In the genomic region with DNA sequence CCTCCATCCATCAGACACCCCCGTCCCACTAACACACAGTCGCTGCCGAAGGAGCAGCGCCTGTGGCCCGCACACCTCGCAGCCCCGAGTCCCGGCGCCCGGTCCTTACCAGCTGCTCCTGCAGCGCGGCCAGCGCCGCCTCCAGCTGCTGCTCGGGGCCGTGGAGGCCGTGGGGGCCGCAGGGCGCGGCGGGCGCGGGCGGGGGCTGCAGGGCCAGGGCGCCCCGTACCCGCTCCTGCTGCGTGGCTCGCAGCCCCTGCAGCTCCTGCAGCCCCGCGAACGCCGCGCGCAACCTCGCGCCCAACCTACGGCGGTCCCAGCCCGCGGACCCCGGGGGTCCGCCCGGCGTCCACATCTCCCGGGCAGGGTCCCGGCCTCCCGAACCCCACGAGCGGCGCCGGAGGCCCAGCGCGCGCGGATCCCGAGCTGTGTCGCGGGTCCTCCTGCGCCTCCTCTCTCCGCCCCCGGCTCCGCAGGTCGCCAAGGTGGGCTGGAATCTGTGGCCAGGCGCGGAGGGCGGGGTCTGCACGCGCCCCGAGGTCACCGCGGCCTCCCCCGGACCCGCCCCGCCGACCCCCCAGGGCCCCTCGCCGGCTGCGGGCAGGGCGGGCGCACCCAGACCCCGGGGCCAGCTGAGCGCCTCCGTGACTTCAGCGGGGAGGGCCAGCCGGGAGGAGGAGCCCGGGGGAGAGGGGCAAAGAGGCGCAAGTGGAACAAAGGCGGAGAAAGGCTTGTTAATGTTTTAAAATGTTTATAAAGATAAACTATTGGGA, we compare ENCODE assay signal across 14 cellular contexts. TPM values are rescaled to one million over a fixed set of nuclear protein-coding genes. Genes with fewer than 3 reads are reported as not detected.
A peak's percentile ranks its signal among the peaks of the same experiment; 100 is the strongest.
DNase-seq lines count a peak whose midpoint lies in the region; ATAC-seq and TF ChIP-seq lines count a peak whose summit lies in the region.
"Had no signal": no experiment of that assay in that cellular context is flagged by ENCODE, and none has a peak within 500 bp of the region (broad histone marks: within the 10 kb centered on the region; RNA-seq: fewer than 3 reads in every experiment).

Gene DACT2 (minus strand): TSS at position 499 of the 773 bp plus-strand sequence. CDS start 144 bp downstream, at position 355.

- TF ChIP-seq CTCF in esophagus squamous epithelium (IDR thresholded peaks at IDR 0.05) (no peak), lower lobe of right lung (IDR thresholded peaks at IDR 0.05) (no peak), tibial artery (IDR thresholded peaks at IDR 0.05) (no peak)

- intact Hi-C loops in esophagus squamous epithelium (cut with DNase I) (no loop called here), lower lobe of right lung (cut with DNase I) (no loop called here), tibial artery (cut with DNase I; ENCODE audit: low total_unique reads) (no loop called here)

- 4 to 20% methylated on average over 1 to 5 of the region's 89 CpGs for WGBS in esophagus squamous epithelium, 2 donors

- DNase-seq in SW480 (ENCODE audit: low spot score), result peak; percentile 1
- no peak for DNase-seq in esophagus squamous epithelium (lab: John Stamatoyannopoulos, UW)
- DNase-seq in lower lobe of right lung, result no peak
- DNase-seq in tibial artery, result no peak
- no peak for DNase-seq in activated CD4-positive, alpha-beta T cell treated with anti-CD3 and anti-CD28 coated beads for 48 hours
- no peak for DNase-seq in DMS153 (lab: John Stamatoyannopoulos, UW)
- DNase-seq: activated CD4-positive, alpha-beta memory T cell treated with anti-CD3 and anti-CD28 coated beads for 36 hours; activated naive CD8-positive, alpha-beta T cell treated with anti-CD3 and anti-CD28 coated beads, Interleukin-2, amount 10 ng/mL, durations not matched to agents 7 days and 5 days; NCI-H187 had no signal

- H3K9me3 ChIP-seq in esophagus squamous epithelium (peaks cover 0 to 13% (median 0%) of the 10 kb centered on the region in 3 donors), lower lobe of right lung (no peaks in the 10 kb centered on the region), tibial artery (peaks cover 0 to 12% (median 11%) of the 10 kb centered on the region in 3 donors)
- H3K9me3 ChIP-seq: neutrophil had no signal

- H3K4me1 ChIP-seq in esophagus squamous epithelium, result peaks cover 8 to 42% (median 17%) of the 10 kb centered on the region in 3 donors
- no peaks in the 10 kb centered on the region for H3K4me1 ChIP-seq in lower lobe of right lung
- H3K4me1 ChIP-seq in tibial artery, result peaks cover 0 to 15% (median 9%) of the 10 kb centered on the region in 4 donors

- TF ChIP-seq POLR2A in esophagus squamous epithelium (IDR thresholded peaks at IDR 0.05), result no peak

- peak; percentile 63 to 66 for ATAC-seq in lower lobe of right lung
- ATAC-seq in HG03045 (IDR thresholded peaks at IDR 0.05; ENCODE audit: unreplicated experiment), result no peak
- ATAC-seq in GM21515 (IDR thresholded peaks at IDR 0.05; ENCODE audit: unreplicated experiment), result no peak
- ATAC-seq: HCT116 had no signal

- H3K27ac ChIP-seq in esophagus squamous epithelium (peak within 1 kb of the TSS in 3 of 4 donors; percentile 11 to 64 (median 56)), lower lobe of right lung (no peak within 1 kb of the TSS), tibial artery (no peak within 1 kb of the TSS)
- H3K27ac ChIP-seq: neutrophil, RWPE1 had no signal

- H3K4me3 ChIP-seq in esophagus squamous epithelium (peak within 1 kb of the TSS; percentile 41 to 64 (median 48)), lower lobe of right lung (peak within 1 kb of the TSS; percentile 51), tibial artery (peak within 1 kb of the TSS; percentile 10 to 34)

- H3K27me3 ChIP-seq in esophagus squamous epithelium (peaks cover 0 to 59% (median 0%) of the 10 kb centered on the region in 4 donors), lower lobe of right lung (ENCODE audit: low read depth) (peaks cover 27% of the 10 kb centered on the region), tibial artery (peaks cover 0 to 41% of the 10 kb centered on the region in 2 donors)

- H3K36me3 ChIP-seq in esophagus squamous epithelium, result no peaks in the 10 kb centered on the region
- H3K36me3 ChIP-seq in lower lobe of right lung, result no peaks in the 10 kb centered on the region
- H3K36me3 ChIP-seq in tibial artery, result no peaks in the 10 kb centered on the region
- H3K36me3 ChIP-seq: neutrophil had no signal

RNA-seq across cellular contexts. Expression of gene DACT2, which starts in this region (rescaled TPM):
- total RNA-seq in esophagus squamous epithelium (1 to 10 TPM in 3 of 4 donors, under 1 TPM in 1; 0.57 to 2.8 (median 1.9) TPM), lower lobe of right lung (2.4 TPM)
- total RNA-seq: activated CD4-positive, alpha-beta memory T cell treated with anti-CD3 and anti-CD28 coated beads for 36 hours; activated naive CD8-positive, alpha-beta T cell treated with anti-CD3 and anti-CD28 coated beads, Interleukin-2, amount 10 ng/mL, durations not matched to agents 7 days and 5 days had no signal

Comparison
In these comparisons a context has a peak if more than half of its experiments do, and no peak if none do; other contexts are left out.
1. H3K27ac ChIP-seq: peak in esophagus squamous epithelium (3 of 4); none in lower lobe of right lung (single experiment) and tibial artery (0 of 2).
2. ATAC-seq: peak in lower lobe of right lung (2 of 2); none in HG03045 (single experiment) and GM21515 (single experiment).
3. Peak in every context shown above with its lines, with median percentiles within 50 percentile points of each other: H3K4me3 ChIP-seq.